24 cellular contexts compared by ENCODE assay signal in the genomic region with DNA sequence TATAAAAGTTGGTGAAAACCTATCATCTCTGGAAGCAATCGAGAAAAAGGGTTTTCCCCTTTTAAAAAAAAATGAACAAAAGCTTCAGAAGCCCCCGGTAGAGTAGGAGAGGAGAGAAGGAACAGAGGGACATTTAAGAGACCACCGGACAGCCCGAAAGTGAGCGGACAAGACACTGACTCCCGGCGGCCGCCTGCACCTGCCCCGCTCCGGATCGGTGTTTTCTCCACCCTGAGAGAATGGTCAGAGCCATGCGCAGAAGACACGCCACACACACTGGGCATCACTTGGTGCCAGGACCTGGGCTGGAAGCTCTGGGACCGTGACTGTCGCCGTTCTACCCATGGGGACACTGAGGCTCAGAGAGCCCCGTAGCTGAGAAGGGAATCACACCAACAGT.
DNase-seq lines count a peak whose midpoint lies in the region; ATAC-seq and TF ChIP-seq lines count a peak whose summit lies in the region.
"Had no signal": no experiment of that assay in that cellular context is flagged by ENCODE, and none has a peak within 500 bp of the region (broad histone marks: within the 10 kb centered on the region; RNA-seq: fewer than 3 reads in every experiment).

No MANE protein-coding gene starts in this region.

- H3K36me3 Mint-ChIP-seq in chondrocyte (ENCODE audit: low read depth) (peaks cover 9% of the 10 kb centered on the region), endothelial cell (ENCODE audit: low read depth, unreplicated experiment) (peaks cover 10% of the 10 kb centered on the region)
- peaks cover 49 to 68% of the 10 kb centered on the region in 2 donors for H3K36me3 Mint-ChIP-seq in stimulated activated naive B cell treated with anti-CD40 and anti-IgM and Interleukin-4, amounts not matched to agents 10 μg/mL and 1 μg/mL and 100 μg/mL, for 72 hours
- H3K36me3 Mint-ChIP-seq: CD4-positive, alpha-beta memory T cell; CD4-positive, CD25-positive, alpha-beta regulatory T cell; CD8-positive, alpha-beta memory T cell had no signal

- H3K4me3 Mint-ChIP-seq in chondrocyte (ENCODE audit: unreplicated experiment) (no peak overlapping the region), endothelial cell (ENCODE audit: unreplicated experiment) (no peak overlapping the region)
- H3K4me3 Mint-ChIP-seq in stimulated activated naive B cell treated with anti-CD40 and anti-IgM and Interleukin-4, amounts not matched to agents 10 μg/mL and 1 μg/mL and 100 μg/mL, for 72 hours, result no peak overlapping the region
- H3K4me3 Mint-ChIP-seq: CD14-positive monocyte; CD4-positive, CD25-positive, alpha-beta regulatory T cell; CD8-positive, alpha-beta memory T cell had no signal

- no CpG with 5 or more reads among the region's 17 CpGs for WGBS in neuronal stem cell (ENCODE audit: extremely low coverage in 2 of 2, insufficient read length in 2 of 2, insufficient replicate concordance in 1 of 2), 2 donors
- 92% methylated on average over 15 of the region's 17 CpGs for WGBS in esophagus muscularis mucosa

- CTCF ChIA-PET in RWPE1 (lab: Yijun Ruan, JAX) (interaction anchor here (1.4 kb wide), 1 partner anchor 194 kb away, joined by 10 read pairs; no protein-coding TSS in a partner anchor), GM10248 (lab: Yijun Ruan, JAX) (interaction anchor here (1.2 kb wide), 1 partner anchor 33 kb away, joined by 3 read pairs; no protein-coding TSS in a partner anchor)

- no peak overlapping the region for H3K4me2 ChIP-seq in neuronal stem cell (ENCODE audit: insufficient read depth, low read length, poor library complexity, severe bottlenecking)
- H3K4me2 ChIP-seq: BLaER1 had no signal

- H2AFZ ChIP-seq in neuronal stem cell (ENCODE audit: low read length), result no peak overlapping the region

- H3K23ac ChIP-seq in neuronal stem cell (ENCODE audit: low read depth, low read length, poor library complexity), result peak overlapping the region; percentile 81

- no peaks in the 10 kb centered on the region for H3K27me3 Mint-ChIP-seq in chondrocyte (ENCODE audit: low read depth)
- no peaks in the 10 kb centered on the region for H3K27me3 Mint-ChIP-seq in stimulated activated naive B cell treated with anti-CD40 and anti-IgM and Interleukin-4, amounts not matched to agents 10 μg/mL and 1 μg/mL and 100 μg/mL, for 72 hours
- H3K27me3 Mint-ChIP-seq in endothelial cell (ENCODE audit: unreplicated experiment), result peaks cover 11% of the 10 kb centered on the region
- H3K27me3 Mint-ChIP-seq: CD4-positive, alpha-beta memory T cell; CD4-positive, CD25-positive, alpha-beta regulatory T cell; CD8-positive, alpha-beta memory T cell had no signal

- POLR2A ChIA-PET in RWPE1 (lab: Yijun Ruan, JAX; ENCODE audit: low non-redundant PET) (no interaction called here), GM10248 (lab: Yijun Ruan, JAX) (no interaction called here)

- H4K91ac ChIP-seq in neuronal stem cell (ENCODE audit: low read depth, low read length, poor library complexity), result no peak overlapping the region

- no peak overlapping the region for H2BK120ac ChIP-seq in neuronal stem cell (ENCODE audit: low read depth, low read length)

- no peak overlapping the region for H3K9ac ChIP-seq in neuronal stem cell (ENCODE audit: low read depth, low read length, poor library complexity)
- H3K9ac ChIP-seq: BLaER1 had no signal

- H3K27me3 ChIP-seq in neuronal stem cell (ENCODE audit: control insufficient read depth in 3 of 3, insufficient read depth in 3 of 3, low read depth in 1 of 3, low read length in 3 of 3), result no peaks in the 10 kb centered on the region
- no peaks in the 10 kb centered on the region for H3K27me3 ChIP-seq in esophagus muscularis mucosa
- H3K27me3 ChIP-seq: BE2C, BLaER1 had no signal

- peak overlapping the region; percentile 66 for H3K18ac ChIP-seq in neuronal stem cell (ENCODE audit: low read length)

- no peak overlapping the region for H3K4ac ChIP-seq in neuronal stem cell (ENCODE audit: low read length)

- no peak overlapping the region for H2BK15ac ChIP-seq in neuronal stem cell (ENCODE audit: low read length)

- ATAC-seq in stimulated activated naive B cell treated with anti-CD40 and anti-IgM and Interleukin-4, amounts not matched to agents 10 μg/mL and 1 μg/mL and 100 μg/mL, for 72 hours (replicated peaks), result no peak
- no peak for ATAC-seq in GM18505 (IDR thresholded peaks at IDR 0.05; ENCODE audit: unreplicated experiment)
- ATAC-seq: GM12878 had no signal

- TF ChIP-seq POLR2A in esophagus muscularis mucosa (IDR thresholded peaks at IDR 0.05; ENCODE audit: low read depth) (no peak), GM18505 (IDR thresholded peaks at IDR 0.05; ENCODE audit: borderline replicate concordance, extremely low read depth, insufficient read depth, insufficient read length) (no peak)

- no peak overlapping the region for H2AK5ac ChIP-seq in neuronal stem cell (ENCODE audit: low read depth, low read length)

- TF ChIP-seq EP300 in esophagus muscularis mucosa (IDR thresholded peaks at IDR 0.05), result no peak

- no peak overlapping the region for H4K8ac ChIP-seq in neuronal stem cell (ENCODE audit: low read depth, low read length)

- intact Hi-C loops in esophagus muscularis mucosa (cut with DNase I), result loop anchor here (10.0 kb wide), 1 partner anchor 295 kb away; no protein-coding TSS in a partner anchor

- H2BK12ac ChIP-seq in neuronal stem cell (ENCODE audit: low read length), result no peak overlapping the region

- H3K9me3 Mint-ChIP-seq in chondrocyte (ENCODE audit: low read depth) (no peaks in the 10 kb centered on the region), endothelial cell (ENCODE audit: unreplicated experiment) (no peaks in the 10 kb centered on the region)
- no peaks in the 10 kb centered on the region for H3K9me3 Mint-ChIP-seq in stimulated activated naive B cell treated with anti-CD40 and anti-IgM and Interleukin-4, amounts not matched to agents 10 μg/mL and 1 μg/mL and 100 μg/mL, for 72 hours
- H3K9me3 Mint-ChIP-seq: CD4-positive, alpha-beta memory T cell; CD4-positive, CD25-positive, alpha-beta regulatory T cell; CD8-positive, alpha-beta memory T cell had no signal

- H3K4me1 Mint-ChIP-seq in chondrocyte (ENCODE audit: low read depth), result peaks cover 11% of the 10 kb centered on the region
- peaks cover 21 to 29% of the 10 kb centered on the region in 2 donors for H3K4me1 Mint-ChIP-seq in stimulated activated naive B cell treated with anti-CD40 and anti-IgM and Interleukin-4, amounts not matched to agents 10 μg/mL and 1 μg/mL and 100 μg/mL, for 72 hours
- no peaks in the 10 kb centered on the region for H3K4me1 Mint-ChIP-seq in endothelial cell (ENCODE audit: unreplicated experiment)
- H3K4me1 Mint-ChIP-seq: CD14-positive monocyte; CD4-positive, alpha-beta memory T cell; CD4-positive, CD25-positive, alpha-beta regulatory T cell; CD8-positive, alpha-beta memory T cell had no signal

- H3K14ac ChIP-seq in neuronal stem cell (ENCODE audit: low read length), result no peak overlapping the region

- H3K27ac Mint-ChIP-seq in chondrocyte (ENCODE audit: unreplicated experiment) (peak overlapping the region; percentile 41), endothelial cell (ENCODE audit: unreplicated experiment) (no peak overlapping the region)
- peak overlapping the region; percentile 73 for H3K27ac Mint-ChIP-seq in stimulated activated naive B cell treated with anti-CD40 and anti-IgM and Interleukin-4, amounts not matched to agents 10 μg/mL and 1 μg/mL and 100 μg/mL, for 72 hours
- H3K27ac Mint-ChIP-seq: CD14-positive monocyte; CD4-positive, alpha-beta memory T cell; CD4-positive, CD25-positive, alpha-beta regulatory T cell had no signal

- DNase-seq in RWPE1 (ENCODE audit: low spot score) (no peak), chondrocyte (ENCODE audit: low spot score) (no peak), neuronal stem cell (ENCODE audit: low spot score) (no peak), esophagus muscularis mucosa (ENCODE audit: extremely low spot score) (no peak), endothelial cell (ENCODE audit: low spot score) (no peak), GM10248 (ENCODE audit: extremely low spot score) (no peak)
- no peak for DNase-seq in stimulated activated naive B cell treated with anti-CD40 and anti-IgM and Interleukin-4, amounts not matched to agents 10 μg/mL and 1 μg/mL and 100 μg/mL, for 72 hours
- DNase-seq: 8988T; ACHN; BE2C; C1 segment of cervical spinal cord; CD4-positive, alpha-beta memory T cell; CD4-positive, CD25-positive, alpha-beta regulatory T cell; CD8-positive, alpha-beta memory T cell; COR-L47; DMS 273 treated with DMSO at 0.1 percent for 48 hours; DMS153; DMS53; DMS79 treated with DMSO at 0.1 percent for 48 hours; GF-D8 had no signal

- H3K4me3 ChIP-seq in neuronal stem cell (ENCODE audit: low read length in 2 of 2) (no peak overlapping the region), esophagus muscularis mucosa (no peak overlapping the region)
- H3K4me3 ChIP-seq: BLaER1, GM12878 had no signal

- H3K27ac ChIP-seq in RWPE1 (peak overlapping the region; percentile 63), neuronal stem cell (replicated peaks; ENCODE audit: low read length) (no peak overlapping the region), esophagus muscularis mucosa (replicated peaks in 1 of 4) (no peak overlapping the region)
- H3K27ac ChIP-seq: BLaER1 had no signal

- H2BK5ac ChIP-seq in neuronal stem cell (ENCODE audit: low read length), result no peak overlapping the region

- peaks cover 4% of the 10 kb centered on the region for H3K79me1 ChIP-seq in neuronal stem cell (ENCODE audit: low read depth, low read length)

- TF ChIP-seq CTCF in RWPE1 (conservative IDR thresholded peaks at IDR 0.05; ENCODE audit: low read depth) (no peak), chondrocyte (IDR thresholded peaks at IDR 0.05) (no peak), esophagus muscularis mucosa (IDR thresholded peaks at IDR 0.05) (no peak), endothelial cell (IDR thresholded peaks at IDR 0.05; ENCODE audit: unreplicated experiment) (no peak), GM10248 (IDR thresholded peaks at IDR 0.05; ENCODE audit: control extremely low read depth, extremely low read depth, low read depth, missing control alignments) (no peak)

- peaks cover 0 to 10% of the 10 kb centered on the region in 2 donors for H3K4me1 ChIP-seq in neuronal stem cell (ENCODE audit: control insufficient read depth in 2 of 2, insufficient read depth in 1 of 2, low read depth in 1 of 2, low read length in 2 of 2)
- no peaks in the 10 kb centered on the region for H3K4me1 ChIP-seq in esophagus muscularis mucosa
- H3K4me1 ChIP-seq: BE2C had no signal

- no peaks in the 10 kb centered on the region for H3K9me3 ChIP-seq in neuronal stem cell (replicated peaks in 1 of 2; ENCODE audit: control insufficient read depth in 2 of 2, insufficient read depth in 1 of 2, low read depth in 1 of 2, low read length in 2 of 2)
- H3K9me3 ChIP-seq in esophagus muscularis mucosa, result no peaks in the 10 kb centered on the region
- H3K9me3 ChIP-seq: BE2C, BLaER1 had no signal

- H3K36me3 ChIP-seq in neuronal stem cell (replicated peaks in 1 of 2; ENCODE audit: control insufficient read depth in 2 of 2, insufficient read depth in 2 of 2, low read length in 2 of 2) (peaks cover 10 to 69% of the 10 kb centered on the region in 2 donors), esophagus muscularis mucosa (peaks cover 0 to 18% (median under 1%) of the 10 kb centered on the region in 4 donors)
